ENCODE assay signal across 8 cellular contexts in the genomic region with DNA sequence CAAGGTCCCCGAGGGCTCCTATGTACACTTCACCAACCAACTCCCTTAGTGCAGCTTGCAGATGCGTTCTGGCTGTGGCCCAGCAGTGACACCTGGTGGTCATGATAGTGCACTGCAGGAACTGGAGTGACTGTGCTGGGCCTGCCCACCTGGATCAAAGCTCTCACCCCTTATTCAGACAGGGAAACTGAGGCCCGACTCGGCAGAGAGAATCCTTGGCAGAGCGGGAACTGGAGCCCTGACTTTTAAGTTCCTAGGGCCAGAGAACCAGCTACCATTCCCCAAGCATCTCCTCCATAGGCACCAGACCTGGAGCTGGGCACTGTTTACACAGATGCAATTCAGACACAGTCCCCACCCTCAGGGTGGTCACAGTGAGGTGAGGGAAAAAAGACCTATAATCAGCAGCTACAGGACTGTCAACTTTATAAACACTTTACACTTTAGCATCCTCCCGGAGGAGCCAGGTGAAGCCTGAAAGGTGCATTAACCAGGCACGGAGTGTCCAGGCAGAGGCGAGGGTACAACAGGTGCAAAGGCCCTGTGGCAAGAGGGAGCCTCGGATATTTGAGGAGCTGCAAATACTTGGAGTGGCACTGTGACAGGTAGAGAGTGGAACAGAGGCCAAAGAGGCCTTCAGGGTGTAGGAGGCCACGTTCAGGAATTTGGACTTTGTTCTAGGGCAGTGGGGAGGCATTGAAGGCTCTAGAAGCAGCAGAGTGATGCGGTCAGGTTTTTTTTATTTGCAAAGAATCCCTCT. TPM values are rescaled to one million over a fixed set of nuclear protein-coding genes. Genes with fewer than 3 reads are reported as not detected.
DNase-seq lines count a peak whose midpoint lies in the region; ATAC-seq lines count a peak whose summit lies in the region.

No MANE protein-coding gene starts in this region.

- no peak for ATAC-seq in HG03571 (IDR thresholded peaks at IDR 0.05; ENCODE audit: unreplicated experiment)

- DNase-seq in C1 segment of cervical spinal cord (lab: John Stamatoyannopoulos, UW) (peak in 11 of 14 donors; percentile 4 to 62 (median 30)), H4 (ENCODE audit: low spot score) (peak; percentile 54), NCI-H226 (peak; percentile 4), dermis microvascular lymphatic vessel endothelial cell (ENCODE audit: low read depth in 2 of 2) (peak; percentile 48 to 66), medulla oblongata (ENCODE audit: extremely low spot score) (peak; percentile 80)
- peak; percentile 65 for DNase-seq in activated CD4-positive, alpha-beta T cell treated with anti-CD3 and anti-CD28 coated beads, Interleukin-2, amount 50 U/mL, for 1 hour
- DNase-seq in stimulated activated CD8-positive, alpha-beta memory T cell treated with anti-CD3 and anti-CD28 coated beads, Interleukin-2, amount 100 ng/mL, for 48 hours (ENCODE audit: low read depth in 2 of 2): peak; percentile 37 to 51

RNA-seq across cellular contexts. Expression of a gene that starts 22.0 kb away (rescaled TPM):
- 13.6 and 14.2 TPM in 2 replicates for total RNA-seq in H4 (2014; rRNA removed; shearing (Covaris generic))
- 14.8 and 23.3 TPM in 2 replicates for total RNA-seq in dermis microvascular lymphatic vessel endothelial cell

RNA-seq across cellular contexts. Expression of a gene that starts 22.3 kb away (rescaled TPM):
- 153 and 206 TPM in 2 replicates for total RNA-seq in H4 (2014; rRNA removed; shearing (Covaris generic))
- 149 and 156 TPM in 2 replicates for total RNA-seq in dermis microvascular lymphatic vessel endothelial cell

RNA-seq across cellular contexts. Expression of a gene that starts 40.1 kb away (rescaled TPM):
- total RNA-seq in H4 (2014; rRNA removed; shearing (Covaris generic)): 3.0 and 9.5 TPM in 2 replicates
- 1.9 and 15.9 TPM in 2 replicates for total RNA-seq in dermis microvascular lymphatic vessel endothelial cell

Comparison
In these comparisons a context has a peak if more than half of its experiments do, and no peak if none do; other contexts are left out.
1. DNase-seq: peak in every context shown above with its lines; median percentile 80 in medulla oblongata; 65 in activated CD4-positive, alpha-beta T cell treated with anti-CD3 and anti-CD28 coated beads, Interleukin-2, amount 50 U/mL, for 1 hour; 57 in dermis microvascular lymphatic vessel endothelial cell; 54 in H4; 44 in stimulated activated CD8-positive, alpha-beta memory T cell treated with anti-CD3 and anti-CD28 coated beads, Interleukin-2, amount 100 ng/mL, for 48 hours; 30 in C1 segment of cervical spinal cord; 4 in NCI-H226.